Comparison of ENCODE assay signal across 17 cellular contexts in genomic region chr19:1399745-1400144, GRCh38. TPM values are rescaled to one million over a fixed set of nuclear protein-coding genes. Genes with fewer than 3 reads are reported as not detected.
DNase-seq lines count a peak whose midpoint lies in the region; ATAC-seq and TF ChIP-seq lines count a peak whose summit lies in the region.
"Had no signal": no experiment of that assay in that cellular context is flagged by ENCODE, and none has a peak within 500 bp of the region (broad histone marks: within the 10 kb centered on the region; RNA-seq: fewer than 3 reads in every experiment).

No MANE protein-coding gene starts in this region.

- peak overlapping the region; percentile 59; the same call in 1 of the 2 replicates for H3K4me3 ChIP-seq in HFF-Myc (replicated peaks; ENCODE audit: low read depth, low read length)
- H3K4me3 ChIP-seq in gastrocnemius medialis = no peak overlapping the region
- no peak overlapping the region for H3K4me3 ChIP-seq in left ventricle myocardium inferior

- peaks cover 6% of the 10 kb centered on the region for H3K4me1 Mint-ChIP-seq in central memory CD8-positive, alpha-beta T cell

- H3K27ac Mint-ChIP-seq in central memory CD8-positive, alpha-beta T cell (ENCODE audit: low read depth) = no peak overlapping the region
- H3K27ac Mint-ChIP-seq: H9 had no signal

- DNase-seq in HFF-Myc (ENCODE audit: extremely low read depth, low read depth) (no peak), gastrocnemius medialis (no peak), NCI-H1105 treated with DMSO at 0.1 percent for 48 hours (lab: John Stamatoyannopoulos, UW) (no peak), left ventricle myocardium inferior (no peak)
- no peak for DNase-seq in central memory CD8-positive, alpha-beta T cell (ENCODE audit: low spot score in 2 of 2)
- no peak for DNase-seq in stimulated activated CD4-positive, alpha-beta T cell treated with anti-CD3 and anti-CD28 coated beads, Interleukin-15, amount 100 ng/mL, for 24 hours
- DNase-seq: DMS 273 treated with DMSO at 0.1 percent for 48 hours, H9, KBM-7, NCI-H1048, NCI-H1694, NCI-H510A treated with DMSO at 0.1 percent for 48 hours, NCI-H82, PC-3 had no signal

- ATAC-seq in central memory CD8-positive, alpha-beta T cell (replicated peaks; ENCODE audit: extremely low read depth, poor library complexity, severe bottlenecking) = no peak
- ATAC-seq in gastrocnemius medialis (no peak), GM21619 (IDR thresholded peaks at IDR 0.05; ENCODE audit: unreplicated experiment) (no peak)
- ATAC-seq: PC-3 had no signal

- TF ChIP-seq POLR2A in gastrocnemius medialis (IDR thresholded peaks at IDR 0.05) = no peak

- H3K9me3 Mint-ChIP-seq in central memory CD8-positive, alpha-beta T cell = no peaks in the 10 kb centered on the region
- H3K9me3 Mint-ChIP-seq: H9 had no signal

- H3K36me3 Mint-ChIP-seq in central memory CD8-positive, alpha-beta T cell (ENCODE audit: insufficient read depth) = peaks cover 8% of the 10 kb centered on the region

- intact Hi-C loops in gastrocnemius medialis (cut with DNase I; ENCODE audit: low total_unique reads) = loop anchor here (2.0 to 5.0 kb wide), 3 partner anchors 17 to 122 kb away; partner anchors contain the start of genes FAM174C and NDUFS7
- intact Hi-C loops in left ventricle myocardium inferior (cut with micrococcal nuclease) = no loop called here

- TF ChIP-seq CTCF in 22Rv1 (IDR thresholded peaks at IDR 0.05) = no peak
- no peak for TF ChIP-seq CTCF in HFF-Myc (IDR thresholded peaks at IDR 0.05; ENCODE audit: low read depth, low read length, missing control alignments)
- no peak for TF ChIP-seq CTCF in gastrocnemius medialis (IDR thresholded peaks at IDR 0.05 in 4 of 5, conservative IDR thresholded peaks at IDR 0.05 in 1 of 5)
- TF ChIP-seq CTCF in left ventricle myocardium inferior (IDR thresholded peaks at IDR 0.05; ENCODE audit: borderline replicate concordance) = no peak

- in situ Hi-C loops in gastrocnemius medialis (cut with MboI; ENCODE audit: low sequenced_read_pairs in 4 of 4) = no loop called here

- peaks cover 6% of the 10 kb centered on the region for H3K27me3 Mint-ChIP-seq in central memory CD8-positive, alpha-beta T cell

- peaks cover 19 to 29% of the 10 kb centered on the region in 2 donors for H3K4me1 ChIP-seq in gastrocnemius medialis
- peaks cover 61% of the 10 kb centered on the region for H3K4me1 ChIP-seq in left ventricle myocardium inferior

- peak overlapping the region; percentile 23 for H3K4me3 Mint-ChIP-seq in central memory CD8-positive, alpha-beta T cell

- no peaks in the 10 kb centered on the region for H3K27me3 ChIP-seq in gastrocnemius medialis
- peaks cover 8% of the 10 kb centered on the region for H3K27me3 ChIP-seq in left ventricle myocardium inferior (ENCODE audit: low read depth)
- H3K27me3 ChIP-seq: BLaER1 treated with 17β-estradiol and CSF1 and Interleukin-3, amounts not matched to agents 10 nM and 100 nM had no signal

- H3K27ac ChIP-seq in 22Rv1 (peak overlapping the region; percentile 82), gastrocnemius medialis (peak overlapping the region; percentile 88 to 99 (median 91)), left ventricle myocardium inferior (replicated peaks) (no peak overlapping the region)

- no peaks in the 10 kb centered on the region for H3K36me3 ChIP-seq in gastrocnemius medialis
- H3K36me3 ChIP-seq in left ventricle myocardium inferior = peaks cover 3% of the 10 kb centered on the region

- no peaks in the 10 kb centered on the region for H3K9me3 ChIP-seq in gastrocnemius medialis
- no peaks in the 10 kb centered on the region for H3K9me3 ChIP-seq in left ventricle myocardium inferior (replicated peaks)
- H3K9me3 ChIP-seq: BLaER1 treated with 17β-estradiol and CSF1 and Interleukin-3, amounts not matched to agents 10 nM and 100 nM had no signal

RNA-seq across cellular contexts. Expression of gene GAMT, which starts 1.6 kb away (rescaled TPM):
- total RNA-seq in gastrocnemius medialis = 100 to 1,000 TPM; 269 to 421 (median 373) TPM
- total RNA-seq in left ventricle myocardium inferior = 77.0 TPM

RNA-seq across cellular contexts. Expression of gene DAZAP1, which starts 7.6 kb away (rescaled TPM):
- total RNA-seq in gastrocnemius medialis = 10 to 100 TPM; 53.7 to 74.1 (median 63.4) TPM
- total RNA-seq in left ventricle myocardium inferior = 81.8 TPM

RNA-seq across cellular contexts. Expression of gene NDUFS7, which starts 16.0 kb away (rescaled TPM):
- total RNA-seq in gastrocnemius medialis (100 to 1,000 TPM; 259 to 497 (median 377) TPM), left ventricle myocardium inferior (380 TPM)

RNA-seq across cellular contexts. Expression of gene RPS15, which starts 38.5 kb away (rescaled TPM):
- total RNA-seq in gastrocnemius medialis = 1,000 to 10,000 TPM; 2,323 to 3,835 (median 2,607) TPM
- total RNA-seq in left ventricle myocardium inferior = 588 TPM

RNA-seq across cellular contexts. Expression of gene APC2, which starts 50.2 kb away (rescaled TPM):
- under 1 TPM in 1 of 4 donors, not detected in 3; 0.04 TPM for total RNA-seq in gastrocnemius medialis
- total RNA-seq in left ventricle myocardium inferior = 0.22 TPM
